ENCODE assay signal across 22 cellular contexts in the genomic region with DNA sequence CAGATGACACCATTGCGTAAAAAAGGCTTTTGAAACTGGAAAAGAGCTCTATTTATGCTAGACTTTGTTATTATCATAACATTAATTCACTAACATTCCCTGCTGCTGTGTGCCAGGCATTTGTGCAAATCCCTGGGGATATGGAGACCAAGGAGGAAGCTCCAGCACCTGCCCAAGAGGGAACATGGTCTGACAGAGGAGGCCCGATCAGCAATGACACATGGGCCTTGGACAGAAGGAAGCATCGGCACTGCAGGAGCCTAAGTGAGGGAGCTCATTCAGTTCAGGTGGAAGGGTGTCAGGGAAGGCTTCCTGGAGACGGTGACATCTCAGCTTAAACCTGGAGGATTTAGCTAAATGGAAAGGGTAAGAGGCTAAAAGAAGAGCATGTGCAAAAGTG.
"Had no signal": no experiment of that assay in that cellular context is flagged by ENCODE, and none has a peak within 500 bp of the region (broad histone marks: within the 10 kb centered on the region; RNA-seq: fewer than 3 reads in every experiment).

No MANE protein-coding gene starts in this region.

- H3K27me3 ChIP-seq: MG63 had no signal

- H3K9me3 ChIP-seq: MG63, SK-N-SH had no signal

- FAIRE-seq: RCC 7860 had no signal

- DNase-seq: Karpas-422, KG1, MG63, NCI-H1092, NCI-H1105 treated with DMSO at 0.1 percent for 48 hours, NCI-H1417 treated with DMSO at 0.1 percent for 48 hours, NCI-H146, NCI-H1694 treated with DMSO at 0.1 percent for 48 hours, NCI-H1930, NCI-H2081, NCI-H2171, NCI-H226, NCI-H446, NCI-H510A, NCI-H524 treated with DMSO at 0.1 percent for 48 hours, NCI-H69, NCI-H774, RPMI8226, SHP77, SK-N-SH, SW 1271 had no signal

- H3K4me3 ChIP-seq: MG63 had no signal

- H3K9ac ChIP-seq: SK-N-SH had no signal

- H3K36me3 ChIP-seq: MG63 had no signal

- H3K4me2 ChIP-seq: SK-N-SH had no signal
